8 cellular contexts compared by ENCODE assay signal in the genomic region with DNA sequence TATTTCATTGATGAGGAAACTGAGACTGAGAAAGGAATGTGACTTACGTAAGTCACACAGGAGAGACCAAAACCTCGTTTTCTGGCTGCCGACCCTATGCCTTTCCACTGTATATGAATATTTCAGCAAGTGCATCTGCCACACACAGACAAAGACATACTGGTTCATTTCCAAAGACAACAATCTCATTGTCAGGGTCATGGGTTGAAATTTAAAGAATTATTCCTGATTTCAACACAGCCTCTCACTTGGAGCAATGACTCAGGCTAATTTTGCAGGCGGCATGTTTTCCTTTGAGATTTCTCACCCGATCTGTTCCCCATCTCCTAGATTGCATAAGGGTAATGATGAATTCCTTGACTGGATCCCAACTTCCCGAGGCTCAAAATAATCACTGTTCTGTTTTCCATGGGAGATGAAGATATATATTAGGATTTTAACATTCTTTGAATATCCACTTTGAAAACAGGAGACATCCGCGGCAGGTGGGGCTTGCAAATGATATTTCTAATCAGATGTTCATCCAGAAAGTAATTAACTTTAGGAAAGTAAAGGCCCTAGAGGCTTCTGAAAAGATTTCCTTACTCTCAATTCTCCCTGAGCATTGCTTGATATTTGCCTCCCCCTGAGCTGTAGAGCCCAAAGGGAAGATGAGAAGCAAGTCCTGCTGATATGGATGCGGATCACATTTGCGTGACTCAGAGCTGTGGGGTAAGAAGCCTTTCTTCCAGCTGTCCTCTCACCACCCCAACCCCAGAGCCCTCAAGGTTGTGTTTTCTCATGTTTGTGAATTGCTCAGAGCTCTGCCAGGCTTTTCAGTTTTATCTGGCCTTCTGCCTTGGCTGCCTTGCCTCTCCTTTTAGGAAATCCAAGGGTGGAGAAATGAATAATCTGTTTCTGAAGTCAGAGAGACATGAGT.
A peak's percentile ranks its signal among the peaks of the same experiment; 100 is the strongest.
DNase-seq lines count a peak whose midpoint lies in the region; ATAC-seq and TF ChIP-seq lines count a peak whose summit lies in the region.

No MANE protein-coding gene starts in this region.

- H3K9me2 ChIP-seq in hepatocyte (replicated peaks; ENCODE audit: insufficient read depth) (no peaks in the 10 kb centered on the region), Karpas-422 (replicated peaks; ENCODE audit: insufficient read depth, low read length) (no peaks in the 10 kb centered on the region)

- no peak overlapping the region for H2AFZ ChIP-seq in hepatocyte
- H2AFZ ChIP-seq in Karpas-422 (ENCODE audit: low read length) = no peak overlapping the region

- H3K79me2 ChIP-seq in hepatocyte (no peaks in the 10 kb centered on the region), Karpas-422 (ENCODE audit: low read length) (no peaks in the 10 kb centered on the region)

- H3K9ac ChIP-seq in Karpas-422 (ENCODE audit: low read length) = no peak overlapping the region

- peak overlapping the region; percentile 75 for H3K27ac Mint-ChIP-seq in MCF 10A (ENCODE audit: low read depth, unreplicated experiment)

- H3K27me3 Mint-ChIP-seq in MCF 10A (ENCODE audit: insufficient read depth, unreplicated experiment) = peaks cover 14% of the 10 kb centered on the region

- H3K9me3 Mint-ChIP-seq in MCF 10A (ENCODE audit: unreplicated experiment) = peaks cover 5% of the 10 kb centered on the region

- intact Hi-C loops in MCF 10A (cut with micrococcal nuclease) = loop anchor here (1.0 to 5.0 kb wide), 7 partner anchors 67 to 1014 kb away; partner anchors contain the start of gene CPEB2

- WGBS in hepatocyte (ENCODE audit: low lambda C conversion rate, missing lambda C conversion rate) = 84% methylated on average over 10 of the region's 10 CpGs

- TF ChIP-seq CTCF in MCF 10A (IDR thresholded peaks at IDR 0.05; ENCODE audit: unreplicated experiment) (no peak), hepatocyte (IDR thresholded peaks at IDR 0.05; ENCODE audit: poor library complexity) (no peak)

- no peaks in the 10 kb centered on the region for H3K36me3 ChIP-seq in hepatocyte (replicated peaks; ENCODE audit: insufficient read depth, low read depth)
- H3K36me3 ChIP-seq in Karpas-422 (ENCODE audit: insufficient read depth, low read length) = no peaks in the 10 kb centered on the region

- H3K4me1 ChIP-seq in hepatocyte (ENCODE audit: insufficient read depth) (peaks cover 32% of the 10 kb centered on the region), Karpas-422 (ENCODE audit: low read length) (no peaks in the 10 kb centered on the region)

- no peak for ATAC-seq in HG03457 (IDR thresholded peaks at IDR 0.05; ENCODE audit: unreplicated experiment)
- ATAC-seq in GM18858 (IDR thresholded peaks at IDR 0.05; ENCODE audit: unreplicated experiment) = no peak

- no peaks in the 10 kb centered on the region for H4K20me1 ChIP-seq in hepatocyte (ENCODE audit: insufficient read depth, poor library complexity, severe bottlenecking)
- H4K20me1 ChIP-seq in Karpas-422 (ENCODE audit: insufficient read depth, low read depth, low read length) = no peaks in the 10 kb centered on the region

- H3K27ac ChIP-seq in hepatocyte (no peak overlapping the region), temporal lobe (ENCODE audit: low read depth, low read length) (peak overlapping the region; percentile 13), Karpas-422 (ENCODE audit: low read length) (no peak overlapping the region)

- CTCF ChIA-PET in MCF 10A (lab: Yijun Ruan, JAX) = interaction anchor here (1.0 kb wide), 1 partner anchor 334 kb away, joined by 5 read pairs; no protein-coding TSS in a partner anchor

- POLR2A ChIA-PET in MCF 10A (lab: Yijun Ruan, JAX) = interaction anchor here (0.7 to 1.9 kb wide), 11 partner anchors 27 to 1014 kb away, joined by 3 to 11 read pairs (median 4); no protein-coding TSS in a partner anchor

- DNase-seq in HS-27A (ENCODE audit: low read depth) = peak; percentile 94
- peak; percentile 98 for DNase-seq in MCF 10A (ENCODE audit: unreplicated experiment)
- DNase-seq in hepatocyte (ENCODE audit: low spot score) = peak; percentile 30
- DNase-seq in superior temporal gyrus (ENCODE audit: extremely low spot score) = no peak
- DNase-seq in Karpas-422 = no peak

- peak overlapping the region; percentile 21 for H3K4me3 Mint-ChIP-seq in MCF 10A (ENCODE audit: unreplicated experiment)

- H3K4me2 ChIP-seq in hepatocyte = no peak overlapping the region
- no peak overlapping the region for H3K4me2 ChIP-seq in Karpas-422 (ENCODE audit: low read depth, low read length, poor library complexity, severe bottlenecking)

- BruUV-seq in MCF 10A (replicated peaks; lab: Mats Ljungman, UMichigan) = no TSS peak

- H3K36me3 Mint-ChIP-seq in MCF 10A (ENCODE audit: insufficient read depth, unreplicated experiment) = peaks cover 6% of the 10 kb centered on the region

- H3K9me3 ChIP-seq in hepatocyte (ENCODE audit: low read depth) = no peaks in the 10 kb centered on the region
- no peaks in the 10 kb centered on the region for H3K9me3 ChIP-seq in Karpas-422 (ENCODE audit: low read length)

- H3K4me3 ChIP-seq in hepatocyte (no peak overlapping the region), Karpas-422 (ENCODE audit: low read length) (no peak overlapping the region)

- peaks cover 39% of the 10 kb centered on the region for H3K4me1 Mint-ChIP-seq in MCF 10A (ENCODE audit: insufficient read depth, unreplicated experiment)

- no peaks in the 10 kb centered on the region for H3K27me3 ChIP-seq in hepatocyte
- H3K27me3 ChIP-seq in Karpas-422 (ENCODE audit: low read length) = 0 out of 2 replicates have a peak, but pooled peaks cover 3% of the 10 kb centered on the region

Comparison
In these comparisons a context has a peak if more than half of its experiments do, and no peak if none do; other contexts are left out.
1. DNase-seq: peak in HS-27A (single experiment), MCF 10A (single experiment) and hepatocyte (single experiment); none in superior temporal gyrus (single experiment) and Karpas-422 (single experiment).